ENCODE assay signal across 8 cellular contexts in genomic region chr6:44253307-44254101, GRCh38. TPM values are rescaled to one million over a fixed set of nuclear protein-coding genes. Genes with fewer than 3 reads are reported as not detected.
A peak's percentile ranks its signal among the peaks of the same experiment; 100 is the strongest.
DNase-seq lines count a peak whose midpoint lies in the region; ATAC-seq, FAIRE-seq and TF ChIP-seq lines count a peak whose summit lies in the region.

No MANE protein-coding gene starts in this region.

- no peak for FAIRE-seq in pancreas (lab: Jason Lieb, UNC)

- peak; percentile 56 for DNase-seq in DMS 273 treated with DMSO at 0.1 percent for 48 hours (lab: John Stamatoyannopoulos, UW)
- peak in 66 of 76 experiments; percentile 17 to 84 (median 62) for DNase-seq in HUDEP-2 (lab: John Stamatoyannopoulos, UW; ENCODE audit: unreplicated experiment in 76 of 76)
- DNase-seq in T-helper 2 cell treated with Interferon-gamma antibody and Interleukin-4, amounts not matched to agents 5 μg/mL and 100 μg/mL, for 36 hours (ENCODE audit: low spot score): peak; percentile 59
- peak; percentile 70 for DNase-seq in cerebellar cortex (ENCODE audit: low spot score)
- peak in 4 of 6 donors; percentile 18 to 53 (median 46) for DNase-seq in pancreas
- DNase-seq in NCI-H1048 (lab: John Stamatoyannopoulos, UW): no peak

- no peak overlapping the region for H3K27ac ChIP-seq in pancreas

- peak overlapping the region; percentile 13 for H3K4me3 Mint-ChIP-seq in T-helper 2 cell treated with Interferon-gamma antibody and Interleukin-4, amounts not matched to agents 5 μg/mL and 100 μg/mL, for 36 hours

- 61 to 67% methylated on average over 10 of the region's 10 CpGs for WGBS in pancreas, 2 donors

- intact Hi-C loops in pancreas (cut with DNase I): no loop called here

- TF ChIP-seq CTCF in pancreas (IDR thresholded peaks at IDR 0.05): peak; percentile 5 to 29 (median 7)

- H3K9me3 ChIP-seq in pancreas: no peaks in the 10 kb centered on the region

- H3K4me1 ChIP-seq in pancreas: peaks cover 6 to 38% (median 14%) of the 10 kb centered on the region in 3 donors

- peaks cover 11 to 62% (median 47%) of the 10 kb centered on the region in 3 donors for H3K36me3 ChIP-seq in pancreas

- H3K4me1 Mint-ChIP-seq in T-helper 2 cell treated with Interferon-gamma antibody and Interleukin-4, amounts not matched to agents 5 μg/mL and 100 μg/mL, for 36 hours (ENCODE audit: low read depth): peaks cover 59% of the 10 kb centered on the region

- no peak for ATAC-seq in pancreas
- ATAC-seq in HG03097 (IDR thresholded peaks at IDR 0.05; ENCODE audit: low FRiP score, unreplicated experiment): no peak
- ATAC-seq in HG03439 (IDR thresholded peaks at IDR 0.05; ENCODE audit: unreplicated experiment): no peak

- H3K27me3 Mint-ChIP-seq in T-helper 2 cell treated with Interferon-gamma antibody and Interleukin-4, amounts not matched to agents 5 μg/mL and 100 μg/mL, for 36 hours (ENCODE audit: low read depth): no peaks in the 10 kb centered on the region

- peaks cover 79% of the 10 kb centered on the region for H3K36me3 Mint-ChIP-seq in T-helper 2 cell treated with Interferon-gamma antibody and Interleukin-4, amounts not matched to agents 5 μg/mL and 100 μg/mL, for 36 hours (ENCODE audit: low read depth)

- H3K9me3 Mint-ChIP-seq in T-helper 2 cell treated with Interferon-gamma antibody and Interleukin-4, amounts not matched to agents 5 μg/mL and 100 μg/mL, for 36 hours: no peaks in the 10 kb centered on the region

- peak overlapping the region; percentile 19 for H3K27ac Mint-ChIP-seq in T-helper 2 cell treated with Interferon-gamma antibody and Interleukin-4, amounts not matched to agents 5 μg/mL and 100 μg/mL, for 36 hours

- no peak overlapping the region for H3K4me3 ChIP-seq in pancreas

- no peaks in the 10 kb centered on the region for H3K27me3 ChIP-seq in pancreas

RNA-seq across cellular contexts. Expression of gene SLC35B2, which starts 3.8 kb away (rescaled TPM):
- 10 to 100 TPM; 15.9 to 30.4 (median 20.5) TPM for total RNA-seq in pancreas
- polyA plus RNA-seq in pancreas: 10 to 100 TPM; 10.8 to 23.6 TPM

RNA-seq across cellular contexts. Expression of gene HSP90AB1, which starts 6.6 kb away (rescaled TPM):
- total RNA-seq in pancreas: 100 to 1,000 TPM; 370 to 577 (median 464) TPM
- polyA plus RNA-seq in pancreas: 100 to 1,000 TPM; 145 to 328 TPM

RNA-seq across cellular contexts. Expression of gene NFKBIE, which starts 11.8 kb away (rescaled TPM):
- total RNA-seq in pancreas: 10 to 100 TPM in 1 of 6 donors, 1 to 10 TPM in 5; 2.5 to 16.9 (median 5.5) TPM
- polyA plus RNA-seq in pancreas: 10 to 100 TPM; 10.1 to 12.1 TPM

RNA-seq across cellular contexts. Expression of gene TMEM151B, which starts 16.7 kb away (rescaled TPM):
- under 1 TPM in 4 of 6 donors, not detected in 2; 0.06 to 0.12 (median 0.09) TPM for total RNA-seq in pancreas
- under 1 TPM; 0.54 to 0.65 TPM for polyA plus RNA-seq in pancreas

RNA-seq across cellular contexts. Expression of gene SLC29A1, which starts 30.1 kb away (rescaled TPM):
- 10 to 100 TPM; 24.8 to 72.7 (median 44.4) TPM for total RNA-seq in pancreas
- 10 to 100 TPM; 35.5 to 89.8 TPM for polyA plus RNA-seq in pancreas
